ENCODE assay signal across 8 cellular contexts in genomic region chr4:145937021-145937861, GRCh38. TPM values are rescaled to one million over a fixed set of nuclear protein-coding genes. Genes with fewer than 3 reads are reported as not detected.
A peak's percentile ranks its signal among the peaks of the same experiment; 100 is the strongest.
DNase-seq lines count a peak whose midpoint lies in the region; ATAC-seq and TF ChIP-seq lines count a peak whose summit lies in the region.

No MANE protein-coding gene starts in this region.

- H3K36me3 Mint-ChIP-seq in CD8-positive, alpha-beta T cell = peaks cover 14% of the 10 kb centered on the region

- intact Hi-C loops in CD8-positive, alpha-beta T cell (cut with DNase I, micrococcal nuclease) = loop anchor here (2.0 to 10.0 kb wide), 11 partner anchors 40 to 1748 kb away; partner anchors contain the start of genes SLC10A7 (in 2 of the 2), ABCE1 (in 1 of the 2), ANAPC10 (in 1 of the 2) and MMAA (in 1 of the 2)

- POLR2A ChIA-PET in CD8-positive, alpha-beta T cell (lab: Charles Lee) = interaction anchor here (0.9 to 1.9 kb wide), 2 partner anchors 10 to 43 kb away, joined by 4 to 7 read pairs; no protein-coding TSS in a partner anchor

- H3K9ac ChIP-seq in liver (ENCODE audit: low read depth in 1 of 2, low read length in 2 of 2) = no peak overlapping the region

- peaks cover 42% of the 10 kb centered on the region for H3K4me1 Mint-ChIP-seq in CD8-positive, alpha-beta T cell (ENCODE audit: low read depth)

- peak overlapping the region; percentile 94 for H3K4me3 Mint-ChIP-seq in CD8-positive, alpha-beta T cell

- under 1% methylated on average over 89 of the region's 89 CpGs for WGBS in liver

- no peaks in the 10 kb centered on the region for H3K27me3 ChIP-seq in CD8-positive, alpha-beta T cell (ENCODE audit: insufficient read depth, low read length)
- no peaks in the 10 kb centered on the region for H3K27me3 ChIP-seq in liver (ENCODE audit: control insufficient read depth in 4 of 4, insufficient read depth in 4 of 4, low read length in 3 of 4)

- no peaks in the 10 kb centered on the region for H3K36me3 ChIP-seq in CD8-positive, alpha-beta T cell (ENCODE audit: insufficient read depth, low read length)
- no peaks in the 10 kb centered on the region for H3K36me3 ChIP-seq in liver (ENCODE audit: control insufficient read depth in 4 of 4, insufficient read depth in 3 of 4, low read depth in 1 of 4, low read length in 3 of 4)

- H3K27ac Mint-ChIP-seq in CD8-positive, alpha-beta T cell = peak overlapping the region; percentile 96

- H3K4me3 ChIP-seq in CD8-positive, alpha-beta T cell (ENCODE audit: low read depth, low read length) = peak overlapping the region; percentile 91
- H3K4me3 ChIP-seq in liver (ENCODE audit: low read depth in 1 of 3, low read length in 3 of 3) = peak overlapping the region; percentile 54 to 90 (median 82)

- H3K9me3 ChIP-seq in CD8-positive, alpha-beta T cell (ENCODE audit: low read length) = no peaks in the 10 kb centered on the region
- no peaks in the 10 kb centered on the region for H3K9me3 ChIP-seq in liver (ENCODE audit: control insufficient read depth in 4 of 4, low read length in 3 of 4)

- peak; percentile 11 for ATAC-seq in CD8-positive, alpha-beta T cell
- ATAC-seq in GM21528 (IDR thresholded peaks at IDR 0.05; ENCODE audit: low FRiP score, unreplicated experiment) (peak; percentile 16), HG03442 (IDR thresholded peaks at IDR 0.05; ENCODE audit: unreplicated experiment) (no peak)

- TF ChIP-seq CTCF in CD8-positive, alpha-beta T cell (IDR thresholded peaks at IDR 0.05) = no peak
- no peak for TF ChIP-seq CTCF in liver (IDR thresholded peaks at IDR 0.05; ENCODE audit: low read depth, low read length, missing input control)

- H3K4me1 ChIP-seq in CD8-positive, alpha-beta T cell (ENCODE audit: insufficient read depth, low read length) = peaks cover 28% of the 10 kb centered on the region
- H3K4me1 ChIP-seq in liver (ENCODE audit: control insufficient read depth in 4 of 4, insufficient read depth in 4 of 4, low read length in 3 of 4) = peaks cover 3 to 15% (median 9%) of the 10 kb centered on the region in 4 donors

- DNase-seq in CD8-positive, alpha-beta T cell = peak; percentile 4 to 74 (median 45)
- peak; percentile 26 for DNase-seq in NCI-H146 treated with DMSO at 0.1 percent for 48 hours (lab: John Stamatoyannopoulos, UW; ENCODE audit: unreplicated experiment)
- DNase-seq in activated CD4-positive, alpha-beta T cell treated with anti-CD3 and anti-CD28 coated beads, Interleukin-2, amount 50 U/mL, for 4 hours = peak; percentile 39 to 41
- peak; percentile 67 for DNase-seq in dermis blood vessel endothelial cell
- peak; percentile 55 for DNase-seq in stimulated activated CD4-positive, alpha-beta T cell treated with anti-CD3 and anti-CD28 coated beads, Interleukin-4, amount 100 ng/mL, for 1 hour

- peak overlapping the region; percentile 72 for H3K27ac ChIP-seq in CD8-positive, alpha-beta T cell (ENCODE audit: low read depth, low read length)
- peak overlapping the region; percentile 36 to 64 for H3K27ac ChIP-seq in liver (ENCODE audit: low read depth in 1 of 2, low read length in 2 of 2)

- CTCF ChIA-PET in CD8-positive, alpha-beta T cell (lab: Charles Lee) = interaction anchor here (0.7 kb wide), 1 partner anchor 131 kb away, joined by 3 read pairs; no protein-coding TSS in a partner anchor

- no peaks in the 10 kb centered on the region for H3K27me3 Mint-ChIP-seq in CD8-positive, alpha-beta T cell (ENCODE audit: low read depth)

- no peak for TF ChIP-seq RAD21 in liver (IDR thresholded peaks at IDR 0.05)

- no peaks in the 10 kb centered on the region for H3K9me3 Mint-ChIP-seq in CD8-positive, alpha-beta T cell

TF ChIP-seq in liver, 16 proteins besides CTCF, POLR2A, EP300 and RAD21:
- TF ChIP-seq FOXA2 (IDR thresholded peaks at IDR 0.05) = no peak
- TF ChIP-seq ATF3 (IDR thresholded peaks at IDR 0.05) = no peak
- no peak for TF ChIP-seq MAX (IDR thresholded peaks at IDR 0.05)
- TF ChIP-seq HNF4G (IDR thresholded peaks at IDR 0.05) = no peak
- no peak for TF ChIP-seq EGR1 (IDR thresholded peaks at IDR 0.05; ENCODE audit: low read depth in 2 of 2)
- no peak for TF ChIP-seq REST (IDR thresholded peaks at IDR 0.05)
- no peak for TF ChIP-seq FOXA1 (IDR thresholded peaks at IDR 0.05)
- TF ChIP-seq GABPA (IDR thresholded peaks at IDR 0.05 in 1 of 2, conservative IDR thresholded peaks at IDR 0.05 in 1 of 2) = no peak
TF ChIP-seq in liver: peak in this region for 0.

RNA-seq across cellular contexts. Expression of gene ZNF827, which starts 1.4 kb away (rescaled TPM):
- total RNA-seq in CD8-positive, alpha-beta T cell = 10 to 100 TPM; 35.4 to 36.6 TPM
- total RNA-seq in dermis blood vessel endothelial cell (2.5 and 4.4 TPM in 2 replicates), liver (1 to 10 TPM; 1.7 to 2.9 TPM)
- polyA plus RNA-seq in liver = under 1 TPM; 0.46 to 0.72 TPM
